Comparison of ENCODE assay signal across 1 cellular context in the genomic region with DNA sequence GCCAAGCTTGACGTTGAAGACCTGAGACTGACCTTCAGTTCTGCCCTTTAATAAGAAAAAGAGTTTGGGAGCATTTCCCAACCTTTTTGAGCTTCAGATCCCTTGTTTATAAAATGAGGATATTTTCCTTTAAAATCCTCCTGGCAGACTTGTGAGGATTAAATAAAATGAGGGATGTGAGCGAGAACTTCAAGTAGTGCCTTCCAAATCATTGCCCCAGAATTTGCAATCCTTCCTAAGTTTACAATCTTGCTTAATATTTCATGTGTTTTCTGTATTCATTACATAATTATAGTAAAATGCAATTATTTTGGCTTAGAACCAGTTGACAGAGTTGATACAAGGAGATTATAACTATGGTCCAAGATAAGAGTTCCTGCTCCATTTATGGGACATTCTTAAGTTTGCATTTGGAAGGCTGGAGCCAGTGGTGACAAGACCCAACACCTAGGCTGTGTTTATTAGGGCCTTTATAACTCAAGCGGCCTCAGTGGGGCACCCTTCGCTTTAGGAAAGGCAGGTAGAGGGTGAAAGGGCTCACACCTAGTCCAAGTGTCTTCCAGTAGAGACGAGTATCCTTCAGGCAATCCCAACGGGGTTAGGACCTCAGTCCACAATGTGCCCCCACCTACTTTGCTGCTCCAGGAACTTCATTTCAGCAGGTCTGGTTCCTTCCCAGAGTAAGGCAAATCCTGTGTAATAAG.
TF ChIP-seq lines count a peak whose summit lies in the region.

No MANE protein-coding gene starts in this region.

TF ChIP-seq in GM23338, 12 proteins besides CTCF, POLR2A, EP300 and RAD21 (continued from another document):
- TF ChIP-seq EZH2 (IDR thresholded peaks at IDR 0.05; ENCODE audit: low read depth, unreplicated experiment) (no peak), POLR2AphosphoS5 (IDR thresholded peaks at IDR 0.05; ENCODE audit: low read depth) (no peak), EZH2phosphoT487 (IDR thresholded peaks at IDR 0.05; ENCODE audit: unreplicated experiment) (no peak), NANOG (IDR thresholded peaks at IDR 0.05; ENCODE audit: borderline replicate concordance) (no peak), CREB1 (CRISPR knock-in tag; IDR thresholded peaks at IDR 0.05; ENCODE audit: low read depth) (no peak), ZNF331 (CRISPR knock-in tag; IDR thresholded peaks at IDR 0.05; ENCODE audit: low read depth) (no peak)
- TF ChIP-seq, protein P1, sequence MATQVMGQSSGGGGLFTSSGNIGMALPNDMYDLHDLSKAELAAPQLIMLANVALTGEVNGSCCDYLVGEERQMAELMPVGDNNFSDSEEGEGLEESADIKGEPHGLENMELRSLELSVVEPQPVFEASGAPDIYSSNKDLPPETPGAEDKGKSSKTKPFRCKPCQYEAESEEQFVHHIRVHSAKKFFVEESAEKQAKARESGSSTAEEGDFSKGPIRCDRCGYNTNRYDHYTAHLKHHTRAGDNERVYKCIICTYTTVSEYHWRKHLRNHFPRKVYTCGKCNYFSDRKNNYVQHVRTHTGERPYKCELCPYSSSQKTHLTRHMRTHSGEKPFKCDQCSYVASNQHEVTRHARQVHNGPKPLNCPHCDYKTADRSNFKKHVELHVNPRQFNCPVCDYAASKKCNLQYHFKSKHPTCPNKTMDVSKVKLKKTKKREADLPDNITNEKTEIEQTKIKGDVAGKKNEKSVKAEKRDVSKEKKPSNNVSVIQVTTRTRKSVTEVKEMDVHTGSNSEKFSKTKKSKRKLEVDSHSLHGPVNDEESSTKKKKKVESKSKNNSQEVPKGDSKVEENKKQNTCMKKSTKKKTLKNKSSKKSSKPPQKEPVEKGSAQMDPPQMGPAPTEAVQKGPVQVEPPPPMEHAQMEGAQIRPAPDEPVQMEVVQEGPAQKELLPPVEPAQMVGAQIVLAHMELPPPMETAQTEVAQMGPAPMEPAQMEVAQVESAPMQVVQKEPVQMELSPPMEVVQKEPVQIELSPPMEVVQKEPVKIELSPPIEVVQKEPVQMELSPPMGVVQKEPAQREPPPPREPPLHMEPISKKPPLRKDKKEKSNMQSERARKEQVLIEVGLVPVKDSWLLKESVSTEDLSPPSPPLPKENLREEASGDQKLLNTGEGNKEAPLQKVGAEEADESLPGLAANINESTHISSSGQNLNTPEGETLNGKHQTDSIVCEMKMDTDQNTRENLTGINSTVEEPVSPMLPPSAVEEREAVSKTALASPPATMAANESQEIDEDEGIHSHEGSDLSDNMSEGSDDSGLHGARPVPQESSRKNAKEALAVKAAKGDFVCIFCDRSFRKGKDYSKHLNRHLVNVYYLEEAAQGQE (IDR thresholded peaks at IDR 0.05; ENCODE audit: unreplicated experiment), result no peak
- TF ChIP-seq, protein P2, sequence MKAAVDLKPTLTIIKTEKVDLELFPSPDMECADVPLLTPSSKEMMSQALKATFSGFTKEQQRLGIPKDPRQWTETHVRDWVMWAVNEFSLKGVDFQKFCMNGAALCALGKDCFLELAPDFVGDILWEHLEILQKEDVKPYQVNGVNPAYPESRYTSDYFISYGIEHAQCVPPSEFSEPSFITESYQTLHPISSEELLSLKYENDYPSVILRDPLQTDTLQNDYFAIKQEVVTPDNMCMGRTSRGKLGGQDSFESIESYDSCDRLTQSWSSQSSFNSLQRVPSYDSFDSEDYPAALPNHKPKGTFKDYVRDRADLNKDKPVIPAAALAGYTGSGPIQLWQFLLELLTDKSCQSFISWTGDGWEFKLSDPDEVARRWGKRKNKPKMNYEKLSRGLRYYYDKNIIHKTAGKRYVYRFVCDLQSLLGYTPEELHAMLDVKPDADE (IDR thresholded peaks at IDR 0.05), result no peak
- TF ChIP-seq, protein P3, sequence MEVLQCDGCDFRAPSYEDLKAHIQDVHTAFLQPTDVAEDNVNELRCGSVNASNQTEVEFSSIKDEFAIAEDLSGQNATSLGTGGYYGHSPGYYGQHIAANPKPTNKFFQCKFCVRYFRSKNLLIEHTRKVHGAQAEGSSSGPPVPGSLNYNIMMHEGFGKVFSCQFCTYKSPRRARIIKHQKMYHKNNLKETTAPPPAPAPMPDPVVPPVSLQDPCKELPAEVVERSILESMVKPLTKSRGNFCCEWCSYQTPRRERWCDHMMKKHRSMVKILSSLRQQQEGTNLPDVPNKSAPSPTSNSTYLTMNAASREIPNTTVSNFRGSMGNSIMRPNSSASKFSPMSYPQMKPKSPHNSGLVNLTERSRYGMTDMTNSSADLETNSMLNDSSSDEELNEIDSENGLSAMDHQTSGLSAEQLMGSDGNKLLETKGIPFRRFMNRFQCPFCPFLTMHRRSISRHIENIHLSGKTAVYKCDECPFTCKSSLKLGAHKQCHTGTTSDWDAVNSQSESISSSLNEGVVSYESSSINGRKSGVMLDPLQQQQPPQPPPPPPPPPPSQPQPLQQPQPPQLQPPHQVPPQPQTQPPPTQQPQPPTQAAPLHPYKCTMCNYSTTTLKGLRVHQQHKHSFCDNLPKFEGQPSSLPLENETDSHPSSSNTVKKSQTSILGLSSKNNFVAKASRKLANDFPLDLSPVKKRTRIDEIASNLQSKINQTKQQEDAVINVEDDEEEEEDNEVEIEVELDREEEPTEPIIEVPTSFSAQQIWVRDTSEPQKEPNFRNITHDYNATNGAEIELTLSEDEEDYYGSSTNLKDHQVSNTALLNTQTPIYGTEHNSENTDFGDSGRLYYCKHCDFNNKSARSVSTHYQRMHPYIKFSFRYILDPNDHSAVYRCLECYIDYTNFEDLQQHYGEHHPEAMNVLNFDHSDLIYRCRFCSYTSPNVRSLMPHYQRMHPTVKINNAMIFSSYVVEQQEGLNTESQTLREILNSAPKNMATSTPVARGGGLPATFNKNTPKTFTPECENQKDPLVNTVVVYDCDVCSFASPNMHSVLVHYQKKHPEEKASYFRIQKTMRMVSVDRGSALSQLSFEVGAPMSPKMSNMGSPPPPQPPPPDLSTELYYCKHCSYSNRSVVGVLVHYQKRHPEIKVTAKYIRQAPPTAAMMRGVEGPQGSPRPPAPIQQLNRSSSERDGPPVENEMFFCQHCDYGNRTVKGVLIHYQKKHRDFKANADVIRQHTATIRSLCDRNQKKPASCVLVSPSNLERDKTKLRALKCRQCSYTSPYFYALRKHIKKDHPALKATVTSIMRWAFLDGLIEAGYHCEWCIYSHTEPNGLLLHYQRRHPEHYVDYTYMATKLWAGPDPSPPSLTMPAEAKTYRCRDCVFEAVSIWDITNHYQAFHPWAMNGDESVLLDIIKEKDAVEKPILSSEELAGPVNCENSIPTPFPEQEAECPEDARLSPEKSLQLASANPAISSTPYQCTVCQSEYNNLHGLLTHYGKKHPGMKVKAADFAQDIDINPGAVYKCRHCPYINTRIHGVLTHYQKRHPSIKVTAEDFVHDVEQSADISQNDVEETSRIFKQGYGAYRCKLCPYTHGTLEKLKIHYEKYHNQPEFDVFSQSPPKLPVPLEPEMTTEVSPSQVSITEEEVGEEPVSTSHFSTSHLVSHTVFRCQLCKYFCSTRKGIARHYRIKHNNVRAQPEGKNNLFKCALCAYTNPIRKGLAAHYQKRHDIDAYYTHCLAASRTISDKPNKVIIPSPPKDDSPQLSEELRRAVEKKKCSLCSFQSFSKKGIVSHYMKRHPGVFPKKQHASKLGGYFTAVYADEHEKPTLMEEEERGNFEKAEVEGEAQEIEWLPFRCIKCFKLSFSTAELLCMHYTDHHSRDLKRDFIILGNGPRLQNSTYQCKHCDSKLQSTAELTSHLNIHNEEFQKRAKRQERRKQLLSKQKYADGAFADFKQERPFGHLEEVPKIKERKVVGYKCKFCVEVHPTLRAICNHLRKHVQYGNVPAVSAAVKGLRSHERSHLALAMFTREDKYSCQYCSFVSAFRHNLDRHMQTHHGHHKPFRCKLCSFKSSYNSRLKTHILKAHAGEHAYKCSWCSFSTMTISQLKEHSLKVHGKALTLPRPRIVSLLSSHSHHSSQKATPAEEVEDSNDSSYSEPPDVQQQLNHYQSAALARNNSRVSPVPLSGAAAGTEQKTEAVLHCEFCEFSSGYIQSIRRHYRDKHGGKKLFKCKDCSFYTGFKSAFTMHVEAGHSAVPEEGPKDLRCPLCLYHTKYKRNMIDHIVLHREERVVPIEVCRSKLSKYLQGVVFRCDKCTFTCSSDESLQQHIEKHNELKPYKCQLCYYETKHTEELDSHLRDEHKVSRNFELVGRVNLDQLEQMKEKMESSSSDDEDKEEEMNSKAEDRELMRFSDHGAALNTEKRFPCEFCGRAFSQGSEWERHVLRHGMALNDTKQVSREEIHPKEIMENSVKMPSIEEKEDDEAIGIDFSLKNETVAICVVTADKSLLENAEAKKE (CRISPR knock-in tag; IDR thresholded peaks at IDR 0.05), result no peak
